ENCODE assay signal across 7 cellular contexts in the genomic region with DNA sequence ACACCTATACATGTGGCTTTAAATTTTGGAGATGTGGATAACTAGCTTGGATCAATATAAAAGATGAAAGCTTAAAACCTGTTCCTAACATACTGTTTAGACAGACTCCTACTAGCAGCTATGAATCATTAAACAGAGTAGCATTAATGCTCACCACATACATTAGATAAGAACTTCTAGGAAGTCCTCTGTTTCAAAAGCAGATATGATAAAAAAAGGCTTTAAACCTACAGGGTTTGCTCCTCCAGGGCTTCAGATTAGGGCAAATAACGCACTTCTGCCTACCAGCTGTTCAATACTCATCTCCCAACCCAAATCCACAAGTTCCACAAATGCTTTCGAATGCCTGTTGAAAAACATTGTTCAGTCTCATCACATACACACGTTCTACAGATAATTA. TPM values are rescaled to one million over a fixed set of nuclear protein-coding genes. Genes with fewer than 3 reads are reported as not detected.
DNase-seq lines count a peak whose midpoint lies in the region; ATAC-seq and TF ChIP-seq lines count a peak whose summit lies in the region.

No MANE protein-coding gene starts in this region.

- H3K4me3 ChIP-seq in HAP-1: peak overlapping the region; percentile 87
- H3K4me3 ChIP-seq in SJCRH30: peak overlapping the region; percentile 92
- peak overlapping the region; percentile 96 to 99 (median 96) for H3K4me3 ChIP-seq in esophagus muscularis mucosa
- peak overlapping the region; percentile 84 to 92 for H3K4me3 ChIP-seq in prostate gland

- H3K9me3 ChIP-seq in HAP-1 (no peaks in the 10 kb centered on the region), SJCRH30 (replicated peaks) (no peaks in the 10 kb centered on the region), esophagus muscularis mucosa (no peaks in the 10 kb centered on the region), prostate gland (no peaks in the 10 kb centered on the region)

- ATAC-seq in GM19324 (IDR thresholded peaks at IDR 0.05; ENCODE audit: low FRiP score, unreplicated experiment): no peak

- H3K27ac ChIP-seq in SJCRH30 (peak overlapping the region; percentile 86), esophagus muscularis mucosa (replicated peaks in 1 of 4) (peak overlapping the region in 3 of 4 donors; percentile 92 to 93 (median 92)), prostate gland (no peak overlapping the region)

- DNase-seq in HAP-1 (ENCODE audit: low spot score in 2 of 2): no peak
- peak in 1 of 2 experiments; percentile 43 for DNase-seq in SJCRH30
- DNase-seq in esophagus muscularis mucosa (ENCODE audit: extremely low spot score): no peak
- DNase-seq in prostate gland (ENCODE audit: low spot score): no peak
- no peak for DNase-seq in mesenteric fat pad (ENCODE audit: low spot score)
- DNase-seq in UCSD-AML1 (lab: John Stamatoyannopoulos, UW; ENCODE audit: unreplicated experiment): no peak

- intact Hi-C loops in esophagus muscularis mucosa (cut with DNase I) (no loop called here), prostate gland (cut with DNase I) (loop anchor here (10.0 kb wide), 1 partner anchor 378 kb away; no protein-coding TSS in a partner anchor)

- H3K27me3 ChIP-seq in HAP-1 (ENCODE audit: low read depth) (no peaks in the 10 kb centered on the region), SJCRH30 (no peaks in the 10 kb centered on the region), esophagus muscularis mucosa (no peaks in the 10 kb centered on the region), prostate gland (replicated peaks; ENCODE audit: insufficient read depth) (no peaks in the 10 kb centered on the region)

- TF ChIP-seq POLR2A in esophagus muscularis mucosa (IDR thresholded peaks at IDR 0.05; ENCODE audit: low read depth) (no peak), prostate gland (IDR thresholded peaks at IDR 0.05) (no peak)

- WGBS in esophagus muscularis mucosa: 7% methylated on average over 3 of the region's 3 CpGs
- WGBS in prostate gland: 4% methylated on average over 3 of the region's 3 CpGs

- in situ Hi-C loops in HAP-1 (cut with MboI; ENCODE audit: low sequenced_read_pairs): loop anchor here (10.0 kb wide), 1 partner anchor 162 kb away; no protein-coding TSS in a partner anchor

- TF ChIP-seq CTCF in esophagus muscularis mucosa (IDR thresholded peaks at IDR 0.05) (no peak), prostate gland (IDR thresholded peaks at IDR 0.05) (no peak)

- no peaks in the 10 kb centered on the region for H3K36me3 ChIP-seq in HAP-1 (replicated peaks)
- H3K36me3 ChIP-seq in SJCRH30: peaks cover 4% of the 10 kb centered on the region; the same call in 1 of the 2 replicates
- no peaks in the 10 kb centered on the region for H3K36me3 ChIP-seq in esophagus muscularis mucosa
- H3K36me3 ChIP-seq in prostate gland: no peaks in the 10 kb centered on the region

- no peak for TF ChIP-seq EP300 in esophagus muscularis mucosa (IDR thresholded peaks at IDR 0.05)

- H3K4me1 ChIP-seq in HAP-1: peaks cover 36% of the 10 kb centered on the region
- H3K4me1 ChIP-seq in SJCRH30: no peaks in the 10 kb centered on the region; the same call in 1 of the 2 replicates
- H3K4me1 ChIP-seq in esophagus muscularis mucosa: peaks cover 35 to 60% (median 58%) of the 10 kb centered on the region in 4 donors
- no peaks in the 10 kb centered on the region for H3K4me1 ChIP-seq in prostate gland (replicated peaks)

RNA-seq across cellular contexts. Expression of a gene that starts 1.5 kb away (rescaled TPM):
- 65.7 and 66.7 TPM in 2 replicates for total RNA-seq in SJCRH30 (2014; rRNA removed; shearing (Covaris generic))
- total RNA-seq in esophagus muscularis mucosa (10 to 100 TPM; 23.4 to 43.2 (median 30.1) TPM), prostate gland (10 to 100 TPM; 38.6 to 97.1 TPM), mesenteric fat pad (34.5 TPM)

RNA-seq across cellular contexts. Expression of a gene that starts 42.0 kb away (rescaled TPM):
- total RNA-seq in SJCRH30 (2014; rRNA removed; shearing (Covaris generic)): 55.0 and 56.2 TPM in 2 replicates
- 10 to 100 TPM in 1 of 4 donors, 1 to 10 TPM in 3; 4.6 to 10.1 (median 7.1) TPM for total RNA-seq in esophagus muscularis mucosa
- 10 to 100 TPM; 13.0 to 52.8 TPM for total RNA-seq in prostate gland
- 23.8 TPM for total RNA-seq in mesenteric fat pad

Comparison
In these comparisons a context has a peak if more than half of its experiments do, and no peak if none do; other contexts are left out.
1. H3K27ac ChIP-seq: peak in SJCRH30 (single experiment) and esophagus muscularis mucosa (3 of 4); none in prostate gland (0 of 2).
2. Peak in every context shown above with its lines, with median percentiles within 50 percentile points of each other: H3K4me3 ChIP-seq.